In the genomic region with DNA sequence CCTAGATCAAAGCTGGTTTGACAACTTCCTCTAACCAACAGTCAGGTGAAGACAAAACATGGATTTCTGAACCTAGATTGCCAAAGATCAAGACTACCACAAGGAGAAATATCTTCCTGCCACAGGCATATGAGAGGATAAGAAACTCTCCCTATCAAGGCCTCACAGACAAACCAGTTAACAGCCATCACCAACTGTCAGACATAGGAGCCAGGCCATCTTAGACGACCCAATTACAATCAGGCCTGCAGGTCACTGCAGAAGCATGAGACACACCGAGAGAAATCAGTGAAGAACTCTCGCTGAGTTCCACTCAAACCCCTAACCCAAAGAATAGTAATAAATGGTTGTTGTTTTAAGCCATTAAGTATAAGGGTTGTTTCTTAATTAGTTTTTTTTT, we compare ENCODE assay signal across 1 cellular context.
TF ChIP-seq lines count a peak whose summit lies in the region.
"Not testable (repeated sequence)": the region's sequence is repeated elsewhere in the genome, so short reads cannot be mapped to it uniquely, and the experiment has no call there.

No MANE protein-coding gene starts in this region.

TF ChIP-seq in K562, 482 proteins besides CTCF, POLR2A, EP300 and RAD21 (continued from another document):
- TF ChIP-seq, protein P1, sequence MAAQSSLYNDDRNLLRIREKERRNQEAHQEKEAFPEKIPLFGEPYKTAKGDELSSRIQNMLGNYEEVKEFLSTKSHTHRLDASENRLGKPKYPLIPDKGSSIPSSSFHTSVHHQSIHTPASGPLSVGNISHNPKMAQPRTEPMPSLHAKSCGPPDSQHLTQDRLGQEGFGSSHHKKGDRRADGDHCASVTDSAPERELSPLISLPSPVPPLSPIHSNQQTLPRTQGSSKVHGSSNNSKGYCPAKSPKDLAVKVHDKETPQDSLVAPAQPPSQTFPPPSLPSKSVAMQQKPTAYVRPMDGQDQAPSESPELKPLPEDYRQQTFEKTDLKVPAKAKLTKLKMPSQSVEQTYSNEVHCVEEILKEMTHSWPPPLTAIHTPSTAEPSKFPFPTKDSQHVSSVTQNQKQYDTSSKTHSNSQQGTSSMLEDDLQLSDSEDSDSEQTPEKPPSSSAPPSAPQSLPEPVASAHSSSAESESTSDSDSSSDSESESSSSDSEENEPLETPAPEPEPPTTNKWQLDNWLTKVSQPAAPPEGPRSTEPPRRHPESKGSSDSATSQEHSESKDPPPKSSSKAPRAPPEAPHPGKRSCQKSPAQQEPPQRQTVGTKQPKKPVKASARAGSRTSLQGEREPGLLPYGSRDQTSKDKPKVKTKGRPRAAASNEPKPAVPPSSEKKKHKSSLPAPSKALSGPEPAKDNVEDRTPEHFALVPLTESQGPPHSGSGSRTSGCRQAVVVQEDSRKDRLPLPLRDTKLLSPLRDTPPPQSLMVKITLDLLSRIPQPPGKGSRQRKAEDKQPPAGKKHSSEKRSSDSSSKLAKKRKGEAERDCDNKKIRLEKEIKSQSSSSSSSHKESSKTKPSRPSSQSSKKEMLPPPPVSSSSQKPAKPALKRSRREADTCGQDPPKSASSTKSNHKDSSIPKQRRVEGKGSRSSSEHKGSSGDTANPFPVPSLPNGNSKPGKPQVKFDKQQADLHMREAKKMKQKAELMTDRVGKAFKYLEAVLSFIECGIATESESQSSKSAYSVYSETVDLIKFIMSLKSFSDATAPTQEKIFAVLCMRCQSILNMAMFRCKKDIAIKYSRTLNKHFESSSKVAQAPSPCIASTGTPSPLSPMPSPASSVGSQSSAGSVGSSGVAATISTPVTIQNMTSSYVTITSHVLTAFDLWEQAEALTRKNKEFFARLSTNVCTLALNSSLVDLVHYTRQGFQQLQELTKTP (IDR thresholded peaks at IDR 0.05; ENCODE audit: low read depth in 1 of 2, partially characterized antibody in 2 of 2) = peak in 1 of 2 experiments; percentile 32
- peak; percentile 94 for TF ChIP-seq SMAD4 (CRISPR knock-in tag; conservative IDR thresholded peaks at IDR 0.05)
- TF ChIP-seq YY1 (IDR thresholded peaks at IDR 0.05; ENCODE audit: borderline replicate concordance in 1 of 3, control insufficient read depth in 1 of 3, extremely low read depth in 1 of 3, insufficient read depth in 3 of 3, insufficient read length in 1 of 3, insufficient replicate concordance in 2 of 3, low read depth in 1 of 3, low read length in 2 of 3) = peak in 1 of 3 experiments; percentile 19
- TF ChIP-seq NCOR1 (IDR thresholded peaks at IDR 0.05) = peak; percentile 89
- TF ChIP-seq, protein P2, sequence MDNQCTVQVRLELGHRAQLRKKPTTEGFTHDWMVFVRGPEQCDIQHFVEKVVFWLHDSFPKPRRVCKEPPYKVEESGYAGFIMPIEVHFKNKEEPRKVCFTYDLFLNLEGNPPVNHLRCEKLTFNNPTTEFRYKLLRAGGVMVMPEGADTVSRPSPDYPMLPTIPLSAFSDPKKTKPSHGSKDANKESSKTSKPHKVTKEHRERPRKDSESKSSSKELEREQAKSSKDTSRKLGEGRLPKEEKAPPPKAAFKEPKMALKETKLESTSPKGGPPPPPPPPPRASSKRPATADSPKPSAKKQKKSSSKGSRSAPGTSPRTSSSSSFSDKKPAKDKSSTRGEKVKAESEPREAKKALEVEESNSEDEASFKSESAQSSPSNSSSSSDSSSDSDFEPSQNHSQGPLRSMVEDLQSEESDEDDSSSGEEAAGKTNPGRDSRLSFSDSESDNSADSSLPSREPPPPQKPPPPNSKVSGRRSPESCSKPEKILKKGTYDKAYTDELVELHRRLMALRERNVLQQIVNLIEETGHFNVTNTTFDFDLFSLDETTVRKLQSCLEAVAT (IDR thresholded peaks at IDR 0.05) = peak in 1 of 2 experiments; percentile 42; a peak in 1 of 4 replicates
- peak in 1 of 2 experiments; percentile 84; a peak in 2 of 4 replicates for TF ChIP-seq RCOR1 (IDR thresholded peaks at IDR 0.05; ENCODE audit: borderline replicate concordance in 1 of 2, low read depth in 2 of 2, low read length in 2 of 2)
- peak; percentile 79 to 83 for TF ChIP-seq TRIM24 (IDR thresholded peaks at IDR 0.05)
- TF ChIP-seq MEIS2 (IDR thresholded peaks at IDR 0.05; ENCODE audit: partially characterized antibody) = peak; percentile 71
- peak; percentile 93 for TF ChIP-seq ARID1B (IDR thresholded peaks at IDR 0.05)
- TF ChIP-seq GATA2 (CRISPR knock-in tag; IDR thresholded peaks at IDR 0.05) = peak; percentile 82
- TF ChIP-seq FOXM1 (IDR thresholded peaks at IDR 0.05; ENCODE audit: low read depth) = peak; percentile 58; the same call in 1 of the 2 replicates
- TF ChIP-seq FOXM1 (CRISPR knock-in tag; IDR thresholded peaks at IDR 0.05; ENCODE audit: low read depth); TEAD4 (CRISPR knock-in tag; IDR thresholded peaks at IDR 0.05; ENCODE audit: borderline replicate concordance): not testable (repeated sequence)
- TF ChIP-seq, protein P3, sequence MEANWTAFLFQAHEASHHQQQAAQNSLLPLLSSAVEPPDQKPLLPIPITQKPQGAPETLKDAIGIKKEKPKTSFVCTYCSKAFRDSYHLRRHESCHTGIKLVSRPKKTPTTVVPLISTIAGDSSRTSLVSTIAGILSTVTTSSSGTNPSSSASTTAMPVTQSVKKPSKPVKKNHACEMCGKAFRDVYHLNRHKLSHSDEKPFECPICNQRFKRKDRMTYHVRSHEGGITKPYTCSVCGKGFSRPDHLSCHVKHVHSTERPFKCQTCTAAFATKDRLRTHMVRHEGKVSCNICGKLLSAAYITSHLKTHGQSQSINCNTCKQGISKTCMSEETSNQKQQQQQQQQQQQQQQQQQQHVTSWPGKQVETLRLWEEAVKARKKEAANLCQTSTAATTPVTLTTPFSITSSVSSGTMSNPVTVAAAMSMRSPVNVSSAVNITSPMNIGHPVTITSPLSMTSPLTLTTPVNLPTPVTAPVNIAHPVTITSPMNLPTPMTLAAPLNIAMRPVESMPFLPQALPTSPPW (CRISPR knock-in tag; IDR thresholded peaks at IDR 0.05) = 0 out of 2 replicates have a peak, but pooled peaks have one; percentile 25
- TF ChIP-seq HDAC3 (IDR thresholded peaks at IDR 0.05; ENCODE audit: borderline replicate concordance, partially characterized antibody) = peak; percentile 69
- peak in 1 of 2 experiments; percentile 81; a peak in 2 of 4 replicates for TF ChIP-seq HDAC1 (IDR thresholded peaks at IDR 0.05)
- 0 out of 2 replicates have a peak, but pooled peaks have one; percentile 59 for TF ChIP-seq DMBX1 (CRISPR knock-in tag; IDR thresholded peaks at IDR 0.05; ENCODE audit: borderline replicate concordance)
- 0 out of 2 replicates have a peak, but pooled peaks have one; percentile 19 for TF ChIP-seq POLR2AphosphoS5 (IDR thresholded peaks at IDR 0.05; ENCODE audit: control insufficient read depth, insufficient read depth, low read depth, low read length)
- TF ChIP-seq KLF16 (IDR thresholded peaks at IDR 0.05) = peak; percentile 80
- peak; percentile 90 for TF ChIP-seq TCF3 (CRISPR knock-in tag; IDR thresholded peaks at IDR 0.05)
- peak; percentile 53; the same call in 1 of the 2 replicates for TF ChIP-seq BCOR (IDR thresholded peaks at IDR 0.05)
- TF ChIP-seq TAL1 (IDR thresholded peaks at IDR 0.05) = peak; percentile 95
- peak; percentile 41; the same call in 1 of the 2 replicates for TF ChIP-seq STAT5A (IDR thresholded peaks at IDR 0.05; ENCODE audit: borderline replicate concordance, low read length)
- TF ChIP-seq PML (IDR thresholded peaks at IDR 0.05; ENCODE audit: low read length) = peak; percentile 48; the same call in 1 of the 2 replicates
- peak; percentile 77; the same call in 1 of the 2 replicates for TF ChIP-seq SMARCE1 (IDR thresholded peaks at IDR 0.05)
- peak; percentile 82 for TF ChIP-seq TEAD4 (IDR thresholded peaks at IDR 0.05; ENCODE audit: low read length)
- peak; percentile 92 for TF ChIP-seq KDM1A (IDR thresholded peaks at IDR 0.05)
- TF ChIP-seq CCNT2 (IDR thresholded peaks at IDR 0.05; ENCODE audit: borderline replicate concordance, extremely low read depth, insufficient read length, low read depth, low read length) = peak; percentile 23
- TF ChIP-seq, protein P4, sequence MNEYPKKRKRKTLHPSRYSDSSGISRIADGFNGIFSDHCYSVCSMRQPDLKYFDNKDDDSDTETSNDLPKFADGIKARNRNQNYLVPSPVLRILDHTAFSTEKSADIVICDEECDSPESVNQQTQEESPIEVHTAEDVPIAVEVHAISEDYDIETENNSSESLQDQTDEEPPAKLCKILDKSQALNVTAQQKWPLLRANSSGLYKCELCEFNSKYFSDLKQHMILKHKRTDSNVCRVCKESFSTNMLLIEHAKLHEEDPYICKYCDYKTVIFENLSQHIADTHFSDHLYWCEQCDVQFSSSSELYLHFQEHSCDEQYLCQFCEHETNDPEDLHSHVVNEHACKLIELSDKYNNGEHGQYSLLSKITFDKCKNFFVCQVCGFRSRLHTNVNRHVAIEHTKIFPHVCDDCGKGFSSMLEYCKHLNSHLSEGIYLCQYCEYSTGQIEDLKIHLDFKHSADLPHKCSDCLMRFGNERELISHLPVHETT (CRISPR knock-in tag; conservative IDR thresholded peaks at IDR 0.05 in 1 of 2, IDR thresholded peaks at IDR 0.05 in 1 of 2) = 0 out of 4 replicates have a peak, but pooled peaks of 1 of the 2 experiments have one; percentile 42
- peak; percentile 76 for TF ChIP-seq SMARCA4 (IDR thresholded peaks at IDR 0.05)
- 0 out of 2 replicates have a peak, but pooled peaks have one; percentile 77 for TF ChIP-seq CC2D1A (IDR thresholded peaks at IDR 0.05)
- TF ChIP-seq NCOA1 (IDR thresholded peaks at IDR 0.05; ENCODE audit: low read depth) = peak; percentile 64; the same call in 1 of the 2 replicates
- peak; percentile 92 for TF ChIP-seq CBFA2T2 (conservative IDR thresholded peaks at IDR 0.05)
- TF ChIP-seq NFIC (IDR thresholded peaks at IDR 0.05) = peak; percentile 80
- peak; percentile 74 for TF ChIP-seq HDAC2 (IDR thresholded peaks at IDR 0.05)
- peak; percentile 94 for TF ChIP-seq CBFA2T3 (IDR thresholded peaks at IDR 0.05)
- TF ChIP-seq, protein P5, sequence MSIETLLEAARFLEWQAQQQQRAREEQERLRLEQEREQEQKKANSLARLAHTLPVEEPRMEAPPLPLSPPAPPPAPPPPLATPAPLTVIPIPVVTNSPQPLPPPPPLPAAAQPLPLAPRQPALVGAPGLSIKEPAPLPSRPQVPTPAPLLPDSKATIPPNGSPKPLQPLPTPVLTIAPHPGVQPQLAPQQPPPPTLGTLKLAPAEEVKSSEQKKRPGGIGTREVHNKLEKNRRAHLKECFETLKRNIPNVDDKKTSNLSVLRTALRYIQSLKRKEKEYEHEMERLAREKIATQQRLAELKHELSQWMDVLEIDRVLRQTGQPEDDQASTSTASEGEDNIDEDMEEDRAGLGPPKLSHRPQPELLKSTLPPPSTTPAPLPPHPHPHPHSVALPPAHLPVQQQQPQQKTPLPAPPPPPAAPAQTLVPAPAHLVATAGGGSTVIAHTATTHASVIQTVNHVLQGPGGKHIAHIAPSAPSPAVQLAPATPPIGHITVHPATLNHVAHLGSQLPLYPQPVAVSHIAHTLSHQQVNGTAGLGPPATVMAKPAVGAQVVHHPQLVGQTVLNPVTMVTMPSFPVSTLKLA (conservative IDR thresholded peaks at IDR 0.05) = peak in 1 of 2 experiments; percentile 33; a peak in 1 of 4 replicates
- TF ChIP-seq MTA2 (IDR thresholded peaks at IDR 0.05; ENCODE audit: low read depth) = peak; percentile 89
- TF ChIP-seq SOX6 (IDR thresholded peaks at IDR 0.05) = peak; percentile 80
- 0 out of 2 replicates have a peak, but pooled peaks have one; percentile 8 for TF ChIP-seq CREM (IDR thresholded peaks at IDR 0.05; ENCODE audit: low read depth)
- peak; percentile 46; the same call in 1 of the 2 replicates for TF ChIP-seq CXXC5 (CRISPR knock-in tag; IDR thresholded peaks at IDR 0.05)
